Comparison of ENCODE assay signal across 8 cellular contexts in the genomic region with DNA sequence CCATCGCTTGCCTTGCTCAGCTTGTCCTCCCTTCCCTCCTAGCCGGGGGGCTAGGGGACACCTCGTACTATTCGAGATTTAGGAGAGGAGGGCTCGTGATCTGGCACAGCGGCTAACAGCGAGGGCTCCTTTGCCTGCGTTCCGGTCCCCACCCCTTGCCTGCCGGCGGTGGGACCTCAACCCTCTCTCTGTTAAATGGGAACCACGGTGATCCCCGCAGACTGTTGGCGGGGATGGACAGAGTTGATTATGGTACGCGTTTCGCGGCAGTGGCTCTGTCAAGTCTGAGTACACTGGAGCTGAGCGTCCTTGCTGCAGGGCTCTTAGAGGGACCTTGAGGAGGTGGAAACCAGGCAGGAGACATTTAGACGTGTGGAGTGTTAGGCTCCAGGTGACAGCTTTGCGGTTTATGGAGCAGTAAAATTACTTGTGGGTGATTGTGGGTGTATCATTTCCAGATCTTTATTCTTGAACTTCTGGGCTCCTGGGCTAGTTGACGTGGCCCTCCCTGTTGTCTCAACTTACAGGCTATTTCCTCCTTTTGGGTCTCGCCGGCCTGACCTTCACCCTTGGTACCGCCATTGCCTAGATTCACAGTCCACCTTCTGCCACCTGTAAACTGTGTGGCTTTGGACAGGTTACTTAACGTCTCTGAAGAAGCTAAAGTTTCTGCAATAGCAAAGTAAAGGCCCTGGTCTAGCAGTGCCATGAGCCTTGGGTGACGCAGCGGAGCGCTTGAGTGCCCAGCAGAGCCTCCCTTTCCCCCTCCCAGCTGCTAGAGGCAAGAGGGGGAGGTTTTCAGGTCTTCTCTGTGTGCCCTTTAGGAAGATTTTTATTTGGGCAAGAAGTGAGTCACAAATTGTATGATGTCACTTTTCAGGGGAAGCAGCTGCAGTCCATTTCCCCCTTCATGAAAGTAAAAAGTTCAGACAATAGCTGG. TPM values are rescaled to one million over a fixed set of nuclear protein-coding genes. Genes with fewer than 3 reads are reported as not detected.
DNase-seq lines count a peak whose midpoint lies in the region; ATAC-seq, FAIRE-seq and TF ChIP-seq lines count a peak whose summit lies in the region.

No MANE protein-coding gene starts in this region.

- FAIRE-seq in endothelial cell of umbilical vein (lab: Jason Lieb, UNC), result peak; percentile 96

- no peak for TF ChIP-seq CTCF in endothelial cell of umbilical vein (IDR thresholded peaks at IDR 0.05; ENCODE audit: extremely low read depth in 1 of 2, insufficient read depth in 1 of 2, low read depth in 1 of 2, low read length in 2 of 2)

- POLR2A ChIA-PET in endothelial cell of umbilical vein (lab: Charles Lee), result no interaction called here

- no peaks in the 10 kb centered on the region for H4K20me1 ChIP-seq in endothelial cell of umbilical vein (replicated peaks; ENCODE audit: control insufficient read depth, extremely low read depth, insufficient read depth, low read length)

- DNase-seq in NCI-H1105 treated with DMSO at 0.1 percent for 48 hours (lab: John Stamatoyannopoulos, UW), result peak; percentile 20
- DNase-seq in NCI-H1105 (lab: John Stamatoyannopoulos, UW), result no peak
- peak; percentile 73 for DNase-seq in NAMALWA (ENCODE audit: low spot score)
- peak; percentile 16 to 17 for DNase-seq in activated CD4-positive, alpha-beta T cell treated with anti-CD3 and anti-CD28 coated beads, Interleukin-2, amount 50 U/mL, for 4 hours
- peak; percentile 91 for DNase-seq in endothelial cell of umbilical vein (ENCODE audit: low read depth, low spot score)
- peak; percentile 46 for DNase-seq in stromal cell of bone marrow (ENCODE audit: low read depth)

- intact Hi-C loops in endothelial cell of umbilical vein (cut with micrococcal nuclease), result loop anchor here (2.0 to 5.0 kb wide), 5 partner anchors 174 to 728 kb away; partner anchors contain the start of genes ADRB1, CCDC186, DCLRE1A and NHLRC2

- dilution Hi-C loops in endothelial cell of umbilical vein (cut with MboI; ENCODE audit: extremely low pct_ligation_motif_present, low sequenced_read_pairs), result no loop called here

- no peaks in the 10 kb centered on the region for H3K9me3 ChIP-seq in endothelial cell of umbilical vein (replicated peaks; ENCODE audit: control insufficient read depth, insufficient read depth, low read length)
- H3K9me3 ChIP-seq in mononuclear cell (ENCODE audit: low read depth, low read length), result no peaks in the 10 kb centered on the region

- peaks cover 11% of the 10 kb centered on the region for H3K4me1 ChIP-seq in endothelial cell of umbilical vein (ENCODE audit: control insufficient read depth, extremely low read depth, insufficient read depth, low read length)
- H3K4me1 ChIP-seq in mononuclear cell (ENCODE audit: insufficient read depth, low read length), result peaks cover 42% of the 10 kb centered on the region

- H3K27me3 ChIP-seq in endothelial cell of umbilical vein (ENCODE audit: control insufficient read depth in 2 of 2, insufficient read depth in 2 of 2, low read length in 2 of 2), result no peaks in the 10 kb centered on the region
- no peaks in the 10 kb centered on the region for H3K27me3 ChIP-seq in mononuclear cell (ENCODE audit: insufficient read depth, low read length)

- no peaks in the 10 kb centered on the region for H3K36me3 ChIP-seq in endothelial cell of umbilical vein (ENCODE audit: control insufficient read depth in 2 of 2, extremely low read depth in 1 of 2, insufficient read depth in 2 of 2, low read length in 2 of 2)

- H3K4me3 ChIP-seq in endothelial cell of umbilical vein (replicated peaks in 1 of 3; ENCODE audit: insufficient read depth in 1 of 3, low read depth in 1 of 3, low read length in 3 of 3) (peak overlapping the region; percentile 77 to 82 (median 78)), mononuclear cell (ENCODE audit: low read length) (peak overlapping the region; percentile 91)

- peak overlapping the region; percentile 86 for H3K9ac ChIP-seq in endothelial cell of umbilical vein (replicated peaks; ENCODE audit: extremely low read depth, insufficient read depth, low read length)

- peaks cover 36% of the 10 kb centered on the region for H3K79me2 ChIP-seq in endothelial cell of umbilical vein (ENCODE audit: control insufficient read depth, insufficient read depth, low read length)

- H3K9me1 ChIP-seq in endothelial cell of umbilical vein (replicated peaks; ENCODE audit: control insufficient read depth, extremely low read depth, insufficient read depth, low read length), result no peaks in the 10 kb centered on the region

- peak; percentile 45 for TF ChIP-seq POLR2A in endothelial cell of umbilical vein (IDR thresholded peaks at IDR 0.05; ENCODE audit: low read depth, low read length)

- peak overlapping the region; percentile 79 for H2AFZ ChIP-seq in endothelial cell of umbilical vein (ENCODE audit: low read depth, low read length)

- peak; percentile 22 for ATAC-seq in HG02588 (IDR thresholded peaks at IDR 0.05; ENCODE audit: unreplicated experiment)

- H3K27ac ChIP-seq in endothelial cell of umbilical vein (ENCODE audit: insufficient read depth, low read depth, low read length), result peak overlapping the region; percentile 90

- H3K4me2 ChIP-seq in endothelial cell of umbilical vein (ENCODE audit: insufficient read depth, low read length), result peak overlapping the region; percentile 81

- CTCF ChIA-PET in endothelial cell of umbilical vein (lab: Charles Lee), result interaction anchor here (0.6 to 1.5 kb wide), 12 partner anchors 10 to 433 kb away, joined by 3 to 23 read pairs (median 4); no protein-coding TSS in a partner anchor

- BruUV-seq in endothelial cell of umbilical vein (replicated peaks; lab: Mats Ljungman, UMichigan), result TSS peak; percentile 94

TF ChIP-seq in endothelial cell of umbilical vein, 7 proteins besides CTCF, POLR2A, EP300 and RAD21:
- TF ChIP-seq, protein P1, sequence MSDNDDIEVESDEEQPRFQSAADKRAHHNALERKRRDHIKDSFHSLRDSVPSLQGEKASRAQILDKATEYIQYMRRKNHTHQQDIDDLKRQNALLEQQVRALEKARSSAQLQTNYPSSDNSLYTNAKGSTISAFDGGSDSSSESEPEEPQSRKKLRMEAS (IDR thresholded peaks at IDR 0.05; ENCODE audit: insufficient read depth, insufficient read length), result no peak
- TF ChIP-seq JUN (IDR thresholded peaks at IDR 0.05; ENCODE audit: borderline replicate concordance, insufficient read depth, insufficient read length, low read depth), result peak; percentile 98
- peak; percentile 26 for TF ChIP-seq POLR2AphosphoS5 (IDR thresholded peaks at IDR 0.05; ENCODE audit: insufficient read depth, low read depth, low read length)
- TF ChIP-seq MYC (IDR thresholded peaks at IDR 0.05; ENCODE audit: low read depth, low read length), result no peak
- no peak for TF ChIP-seq GATA2 (IDR thresholded peaks at IDR 0.05; ENCODE audit: insufficient read depth, insufficient read length, low read depth, low read length)
- no peak for TF ChIP-seq EZH2 (IDR thresholded peaks at IDR 0.05; ENCODE audit: borderline replicate concordance, low read depth, low read length, severe bottlenecking)
- peak; percentile 79 for TF ChIP-seq FOS (IDR thresholded peaks at IDR 0.05; ENCODE audit: borderline replicate concordance, insufficient read depth, low read length)

RNA-seq across cellular contexts. Expression of gene CASP7, which starts 0.7 kb away (rescaled TPM):
- total RNA-seq in endothelial cell of umbilical vein (43.1 and 54.3 TPM in 2 replicates), mononuclear cell (21.3 TPM)
- 14.6 and 14.7 TPM in 2 replicates for polyA plus RNA-seq in endothelial cell of umbilical vein
- 24.6 and 25.6 TPM in 2 replicates for polyA plus RNA-seq in endothelial cell of umbilical vein (2011; cell fraction: cytosol; rRNA removed)
- polyA plus RNA-seq in endothelial cell of umbilical vein (2011; cell fraction: nucleus; rRNA removed), result 21.3 and 22.7 TPM in 2 replicates
- 39.4 and 42.4 TPM in 2 replicates for polyA plus RNA-seq in endothelial cell of umbilical vein (2012)
- polyA minus RNA-seq in endothelial cell of umbilical vein, result 19.2 and 24.4 TPM in 2 replicates
- polyA minus RNA-seq in endothelial cell of umbilical vein (2011; cell fraction: cytosol; rRNA and poly(A)+ RNA removed), result 14.0 TPM
- polyA minus RNA-seq in endothelial cell of umbilical vein (2011; cell fraction: nucleus; rRNA and poly(A)+ RNA removed), result 7.2 and 8.1 TPM in 2 replicates

RNA-seq across cellular contexts. Expression of gene NRAP, which starts 16.6 kb away (rescaled TPM):
- total RNA-seq in endothelial cell of umbilical vein (not detected in 2 replicates), mononuclear cell (not detected)
- polyA plus RNA-seq in endothelial cell of umbilical vein, result not detected in 2 replicates
- not detected in 2 replicates for polyA plus RNA-seq in endothelial cell of umbilical vein (2011; cell fraction: cytosol; rRNA removed)
- not detected in 2 replicates for polyA plus RNA-seq in endothelial cell of umbilical vein (2011; cell fraction: nucleus; rRNA removed)
- polyA plus RNA-seq in endothelial cell of umbilical vein (2012), result not detected in 2 replicates
- polyA minus RNA-seq in endothelial cell of umbilical vein, result not detected in 2 replicates
- not detected for polyA minus RNA-seq in endothelial cell of umbilical vein (2011; cell fraction: cytosol; rRNA and poly(A)+ RNA removed)
- not detected in 2 replicates for polyA minus RNA-seq in endothelial cell of umbilical vein (2011; cell fraction: nucleus; rRNA and poly(A)+ RNA removed)
